Comparison of ENCODE assay signal across 20 cellular contexts in genomic region chr11:15157181-15157580, GRCh38. TPM values are rescaled to one million over a fixed set of nuclear protein-coding genes. Genes with fewer than 3 reads are reported as not detected.
DNase-seq lines count a peak whose midpoint lies in the region; ATAC-seq and TF ChIP-seq lines count a peak whose summit lies in the region.
"Had no signal": no experiment of that assay in that cellular context is flagged by ENCODE, and none has a peak within 500 bp of the region (broad histone marks: within the 10 kb centered on the region; RNA-seq: fewer than 3 reads in every experiment).

No MANE protein-coding gene starts in this region.

- in situ Hi-C loops in brain microvascular endothelial cell (cut with HindIII; ENCODE audit: low pct_ligation_motif_present, low sequenced_read_pairs): no loop called here

- H3K79me2 ChIP-seq in ACC112 (ENCODE audit: control insufficient read depth, insufficient read depth, low read length, unreplicated experiment): no peaks in the 10 kb centered on the region

- H3K27ac ChIP-seq in ACC112 (ENCODE audit: low read depth, low read length) (peak overlapping the region; percentile 89), brain microvascular endothelial cell (no peak overlapping the region)
- H3K27ac ChIP-seq: right lobe of liver had no signal

- TF ChIP-seq CTCF in HFF-Myc (IDR thresholded peaks at IDR 0.05; ENCODE audit: low read depth, low read length, missing control alignments) (no peak), brain microvascular endothelial cell (IDR thresholded peaks at IDR 0.05; ENCODE audit: low read depth, low read length, missing control alignments) (no peak)

- peaks cover 24% of the 10 kb centered on the region for H3K4me1 ChIP-seq in ACC112 (ENCODE audit: control insufficient read depth, insufficient read depth, low read length, unreplicated experiment)

- H3K9me3 Mint-ChIP-seq in activated T-helper 17 cell treated with anti-CD3 and anti-CD28 coated beads, Interleukin-2, amount 50 U/mL, for 72 hours: no peaks in the 10 kb centered on the region
- H3K9me3 Mint-ChIP-seq: activated CD4-positive, alpha-beta memory T cell treated with anti-CD3 and anti-CD28 coated beads for 36 hours; GM23338; stimulated activated effector memory CD8-positive, alpha-beta T cell treated with anti-CD3 and anti-CD28 coated beads, Interleukin-12 subunit alpha, Interleukin-12 subunit beta, amount 100 ng/mL, for 72 hours had no signal

- H3K27me3 ChIP-seq in ACC112 (ENCODE audit: insufficient read depth, low read length): no peaks in the 10 kb centered on the region
- H3K27me3 ChIP-seq in brain microvascular endothelial cell (replicated peaks): no peaks in the 10 kb centered on the region
- H3K27me3 ChIP-seq: right lobe of liver had no signal

- no peaks in the 10 kb centered on the region for H3K4me1 Mint-ChIP-seq in activated T-helper 17 cell treated with anti-CD3 and anti-CD28 coated beads, Interleukin-2, amount 50 U/mL, for 72 hours
- H3K4me1 Mint-ChIP-seq: GM23338; stimulated activated effector memory CD8-positive, alpha-beta T cell treated with anti-CD3 and anti-CD28 coated beads, Interleukin-12 subunit alpha, Interleukin-12 subunit beta, amount 100 ng/mL, for 72 hours had no signal

- no peaks in the 10 kb centered on the region for H3K36me3 ChIP-seq in ACC112 (ENCODE audit: insufficient read depth, low read length)
- H3K36me3 ChIP-seq in brain microvascular endothelial cell (replicated peaks): no peaks in the 10 kb centered on the region
- H3K36me3 ChIP-seq: right lobe of liver had no signal

- no peak for ATAC-seq in activated T-helper 17 cell treated with anti-CD3 and anti-CD28 coated beads, Interleukin-2, amount 50 U/mL, for 72 hours (replicated peaks)
- ATAC-seq: GM23338; stimulated activated effector memory CD8-positive, alpha-beta T cell treated with anti-CD3 and anti-CD28 coated beads, Interleukin-12 subunit alpha, Interleukin-12 subunit beta, amount 100 ng/mL, for 72 hours had no signal

- H3K36me3 Mint-ChIP-seq in activated T-helper 17 cell treated with anti-CD3 and anti-CD28 coated beads, Interleukin-2, amount 50 U/mL, for 72 hours (ENCODE audit: low read depth): no peaks in the 10 kb centered on the region
- H3K36me3 Mint-ChIP-seq: activated CD4-positive, alpha-beta memory T cell treated with anti-CD3 and anti-CD28 coated beads for 36 hours; stimulated activated effector memory CD8-positive, alpha-beta T cell treated with anti-CD3 and anti-CD28 coated beads, Interleukin-12 subunit alpha, Interleukin-12 subunit beta, amount 100 ng/mL, for 72 hours had no signal

- DNase-seq in HFF-Myc (ENCODE audit: extremely low read depth, low read depth): peak; percentile 27
- DNase-seq in brain microvascular endothelial cell: peak; percentile 76
- peak; percentile 90 for DNase-seq in iris pigment epithelial cell (ENCODE audit: low read depth)
- DNase-seq in NCI-H226: no peak
- DNase-seq in NCI-H82 (lab: John Stamatoyannopoulos, UW): no peak
- no peak for DNase-seq in iPS-NIHi11 (ENCODE audit: low spot score)
- DNase-seq: 8988T; activated CD4-positive, alpha-beta memory T cell treated with anti-CD3 and anti-CD28 coated beads for 36 hours; activated effector memory CD4-positive, alpha-beta T cell treated with anti-CD3 and anti-CD28 coated beads, Interleukin-2, amount 50 U/mL, for 16 hours; Calu3; caudate nucleus; NCI-H2029 treated with DMSO at 0.1 percent for 48 hours; right lobe of liver; SHP77; stimulated activated CD4-positive, alpha-beta T cell treated with anti-CD3 and anti-CD28 coated beads, Interleukin-4, amount 100 ng/mL, for 4 hours had no signal

- H3K4me3 ChIP-seq in ACC112 (ENCODE audit: low read depth, low read length) (no peak overlapping the region), HFF-Myc (replicated peaks; ENCODE audit: low read depth, low read length) (no peak overlapping the region), brain microvascular endothelial cell (ENCODE audit: low read depth, low read length) (no peak overlapping the region)
- H3K4me3 ChIP-seq: GM23338, lung, right lobe of liver had no signal

- no peaks in the 10 kb centered on the region for H3K27me3 Mint-ChIP-seq in activated T-helper 17 cell treated with anti-CD3 and anti-CD28 coated beads, Interleukin-2, amount 50 U/mL, for 72 hours

- no peak overlapping the region for H3K4me3 Mint-ChIP-seq in activated T-helper 17 cell treated with anti-CD3 and anti-CD28 coated beads, Interleukin-2, amount 50 U/mL, for 72 hours
- H3K4me3 Mint-ChIP-seq: activated CD4-positive, alpha-beta memory T cell treated with anti-CD3 and anti-CD28 coated beads for 36 hours; GM23338; stimulated activated effector memory CD8-positive, alpha-beta T cell treated with anti-CD3 and anti-CD28 coated beads, Interleukin-12 subunit alpha, Interleukin-12 subunit beta, amount 100 ng/mL, for 72 hours had no signal

- H3K27ac Mint-ChIP-seq in activated T-helper 17 cell treated with anti-CD3 and anti-CD28 coated beads, Interleukin-2, amount 50 U/mL, for 72 hours: no peak overlapping the region
- H3K27ac Mint-ChIP-seq: activated CD4-positive, alpha-beta memory T cell treated with anti-CD3 and anti-CD28 coated beads for 36 hours; GM23338; stimulated activated effector memory CD8-positive, alpha-beta T cell treated with anti-CD3 and anti-CD28 coated beads, Interleukin-12 subunit alpha, Interleukin-12 subunit beta, amount 100 ng/mL, for 72 hours had no signal

- H2AFZ ChIP-seq in ACC112 (ENCODE audit: low read length, unreplicated experiment): peak overlapping the region; percentile 82
- H2AFZ ChIP-seq: GM23338 had no signal

RNA-seq across cellular contexts. Expression of gene INSC, which starts 42.5 kb away (rescaled TPM):
- under 1 TPM in 1 of 2 donors, not detected in 1; 0.48 TPM for total RNA-seq in activated T-helper 17 cell treated with anti-CD3 and anti-CD28 coated beads, Interleukin-2, amount 50 U/mL, for 72 hours
- total RNA-seq: Calu3 had no signal

Comparison
In these comparisons a context has a peak if more than half of its experiments do, and no peak if none do; other contexts are left out.
1. DNase-seq: peak in HFF-Myc (single experiment), brain microvascular endothelial cell (single experiment) and iris pigment epithelial cell (single experiment); none in NCI-H226 (single experiment), NCI-H82 (single experiment) and iPS-NIHi11 (single experiment).